ENCODE assay signal across 11 cellular contexts in the genomic region with DNA sequence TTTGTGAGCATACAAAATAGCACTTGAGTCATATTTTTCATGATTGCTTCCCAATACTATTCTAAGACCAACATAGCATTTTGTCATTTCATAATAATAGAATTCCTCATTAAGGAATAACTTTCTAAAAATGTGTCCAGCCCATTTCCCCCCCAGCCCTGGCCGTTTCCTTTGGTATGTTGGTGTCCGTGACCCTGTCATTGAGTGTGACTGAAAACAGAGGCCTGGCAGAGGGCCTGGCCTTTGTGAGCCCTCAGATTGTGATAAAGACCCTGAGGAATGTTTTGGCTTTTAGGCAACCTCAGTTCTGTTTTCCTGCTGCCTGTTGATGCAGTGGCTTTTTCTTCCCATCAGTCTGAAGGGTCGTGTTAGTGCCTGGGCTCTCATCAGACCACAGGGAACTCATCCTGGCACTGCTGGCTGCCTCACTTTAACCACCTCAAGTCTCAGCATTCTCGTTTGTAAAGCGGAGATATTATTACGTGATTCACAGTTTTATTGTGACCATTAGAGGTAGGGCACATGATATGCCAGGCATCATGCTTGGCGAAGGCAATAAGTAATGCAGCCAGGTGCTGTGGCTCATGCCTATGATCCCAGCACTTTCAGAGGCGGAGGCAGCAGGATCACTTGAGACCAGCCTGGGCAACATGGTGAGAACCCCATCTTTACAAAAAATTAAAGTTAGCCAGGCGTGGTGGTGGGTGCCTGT. TPM values are rescaled to one million over a fixed set of nuclear protein-coding genes. Genes with fewer than 3 reads are reported as not detected.
DNase-seq lines count a peak whose midpoint lies in the region; ATAC-seq, FAIRE-seq and TF ChIP-seq lines count a peak whose summit lies in the region.
"Had no signal": no experiment of that assay in that cellular context is flagged by ENCODE, and none has a peak within 500 bp of the region (broad histone marks: within the 10 kb centered on the region; RNA-seq: fewer than 3 reads in every experiment).

No MANE protein-coding gene starts in this region.

- 72% methylated on average over 9 of the region's 9 CpGs for WGBS in A549 (ENCODE audit: missing lambda C conversion rate)

- H3K27ac ChIP-seq in A549 (peak overlapping the region in 1 of 2 experiments; percentile 25; a peak in 2 of 6 replicates), neural progenitor cell (no peak overlapping the region)

- DNase-seq in A549 (ENCODE audit: low read depth in 1 of 2, low spot score in 1 of 2) = no peak
- DNase-seq in RPMI7951 (ENCODE audit: low read depth) = peak; percentile 39
- DNase-seq in foreskin fibroblast = peak; percentile 62 to 78
- no peak for DNase-seq in neural progenitor cell (ENCODE audit: low spot score)
- DNase-seq in GM12891 (ENCODE audit: insufficient read length, low spot score) = no peak
- no peak for DNase-seq in DMS114 treated with DMSO at 0.1 percent for 48 hours (lab: John Stamatoyannopoulos, UW; ENCODE audit: unreplicated experiment)
- no peak for DNase-seq in NCI-H510A treated with DMSO at 0.1 percent for 48 hours (lab: John Stamatoyannopoulos, UW)
- DNase-seq: BE2C had no signal

- H3K79me2 ChIP-seq in neural progenitor cell (ENCODE audit: low read depth) = peaks cover 84% of the 10 kb centered on the region

- CTCF ChIA-PET in A549 (lab: Yijun Ruan, JAX) = interaction anchor here (0.9 to 18.2 kb wide), 11 partner anchors 6 to 375 kb away, joined by 3 to 259 read pairs (median 8); a partner anchor contains a TSS

- H3K4me3 ChIP-seq in A549 = no peak overlapping the region
- no peak overlapping the region for H3K4me3 ChIP-seq in foreskin fibroblast (ENCODE audit: low read depth in 1 of 2, low read length in 2 of 2)
- H3K4me3 ChIP-seq in neural progenitor cell = no peak overlapping the region

- FAIRE-seq in A549 (lab: Jason Lieb, UNC) (peak; percentile 89), GM12891 (lab: Jason Lieb, UNC) (no peak)
- FAIRE-seq: bronchial epithelial cell, GM18507 had no signal

- no peak for TF ChIP-seq EP300 in A549 (IDR thresholded peaks at IDR 0.05)

- H3K27ac Mint-ChIP-seq in neural progenitor cell = peak overlapping the region; percentile 83

- H3K9ac ChIP-seq in neural progenitor cell = no peak overlapping the region

- ATAC-seq in A549 (no peak; a peak in 1 of 6 replicates), HG03025 (IDR thresholded peaks at IDR 0.05; ENCODE audit: low FRiP score, unreplicated experiment) (no peak)

- H3K27me3 Mint-ChIP-seq in neural progenitor cell (ENCODE audit: insufficient read depth, low read depth) = peaks cover 2% of the 10 kb centered on the region

- H2AFZ ChIP-seq in neural progenitor cell (replicated peaks) = no peak overlapping the region

- H3F3A ChIP-seq in neural progenitor cell (ENCODE audit: low read depth) = peaks cover 7% of the 10 kb centered on the region

- no peaks in the 10 kb centered on the region for H3K27me3 ChIP-seq in neural progenitor cell
- H3K27me3 ChIP-seq: BE2C had no signal

- TF ChIP-seq POLR2A in A549 (IDR thresholded peaks at IDR 0.05; ENCODE audit: low read length) (no peak), GM12891 (IDR thresholded peaks at IDR 0.05; ENCODE audit: low read depth, low read length) (no peak)

- H3K4me1 Mint-ChIP-seq in neural progenitor cell = peaks cover 8% of the 10 kb centered on the region

- H3K4me1 ChIP-seq in A549 = peaks cover 34% of the 10 kb centered on the region
- H3K4me1 ChIP-seq in neural progenitor cell = peaks cover 5% of the 10 kb centered on the region
- H3K4me1 ChIP-seq: BE2C had no signal

- TF ChIP-seq CTCF in A549 (IDR thresholded peaks at IDR 0.05) (no peak), foreskin fibroblast (IDR thresholded peaks at IDR 0.05; ENCODE audit: low read depth, low read length) (no peak), neural progenitor cell (IDR thresholded peaks at IDR 0.05) (no peak)

- no peak for TF ChIP-seq RAD21 in A549 (conservative IDR thresholded peaks at IDR 0.05 in 1 of 2, IDR thresholded peaks at IDR 0.05 in 1 of 2)

- no peak overlapping the region for H3K4me3 Mint-ChIP-seq in neural progenitor cell

- POLR2A ChIA-PET in A549 (lab: Yijun Ruan, JAX) = interaction anchor here (0.9 to 1.1 kb wide), 2 partner anchors 14 to 32 kb away, joined by 3 to 4 read pairs; a partner anchor contains a TSS

- no peaks in the 10 kb centered on the region for H3K36me3 Mint-ChIP-seq in neural progenitor cell

- H3K4me2 ChIP-seq in A549 (no peak overlapping the region), neural progenitor cell (no peak overlapping the region)

- H3K9me3 Mint-ChIP-seq in neural progenitor cell = no peaks in the 10 kb centered on the region

- peaks cover 28% of the 10 kb centered on the region for H4K20me1 ChIP-seq in neural progenitor cell (ENCODE audit: low read depth)

- no peaks in the 10 kb centered on the region for H3K9me3 ChIP-seq in A549
- H3K9me3 ChIP-seq in neural progenitor cell (ENCODE audit: low read depth) = no peaks in the 10 kb centered on the region
- H3K9me3 ChIP-seq: BE2C had no signal

- no peaks in the 10 kb centered on the region for H3K36me3 ChIP-seq in neural progenitor cell
- H3K36me3 ChIP-seq: BE2C had no signal

TF ChIP-seq in A549, 52 proteins besides CTCF, POLR2A, EP300 and RAD21 (continues in another document):
- TF ChIP-seq KDM1A (IDR thresholded peaks at IDR 0.05; ENCODE audit: low read depth) (no peak), SMC3 (IDR thresholded peaks at IDR 0.05) (no peak), GATA3 (IDR thresholded peaks at IDR 0.05; ENCODE audit: borderline replicate concordance) (no peak), MAZ (IDR thresholded peaks at IDR 0.05; ENCODE audit: borderline replicate concordance, low read depth, low read length) (no peak)

TF ChIP-seq in GM12891, 5 proteins besides CTCF, POLR2A, EP300 and RAD21:
- TF ChIP-seq POU2F2 (IDR thresholded peaks at IDR 0.05; ENCODE audit: low read depth, low read length) (no peak), PAX5 (IDR thresholded peaks at IDR 0.05; ENCODE audit: insufficient read depth, low read length, severe bottlenecking) (no peak), POLR2AphosphoS5 (IDR thresholded peaks at IDR 0.05; ENCODE audit: low read depth, low read length) (no peak), TAF1 (IDR thresholded peaks at IDR 0.05; ENCODE audit: low read depth, low read length) (no peak), SPI1 (IDR thresholded peaks at IDR 0.05; ENCODE audit: low read depth, low read length) (no peak)

RNA-seq across cellular contexts. Expression of a gene that starts 13.8 kb away (rescaled TPM):
- 343 and 425 TPM in 2 replicates for polyA plus RNA-seq in A549 (2011; rRNA removed)
- 347 and 383 TPM in 2 replicates for polyA plus RNA-seq in A549 (2012; cell fraction: cytosol; rRNA removed)
- polyA plus RNA-seq in A549 (2012; cell fraction: nucleus; rRNA removed) = 348 and 443 TPM in 2 replicates
- polyA plus RNA-seq in A549 (2017; fragmentation: RNase III; extraction: RNeasy Plus Mini Kit Qiagen cat#74134 plus additional on column Dnase treatment) = 244 to 296 TPM (median 291 TPM) in 3 replicates
- polyA minus RNA-seq in A549 (2011; rRNA and poly(A)+ RNA removed) = 154 and 156 TPM in 2 replicates
- 0.48 TPM in 1 of 2 replicates, not detected in the other for total RNA-seq in RPMI7951 (2014; rRNA removed; shearing (Covaris generic))
- 71.0 and 177 TPM in 2 replicates for total RNA-seq in neural progenitor cell (ENCODE audit: low replicate concordance)
- 47.7 TPM for polyA plus RNA-seq in GM12891 (2012; ENCODE audit: low read depth, missing spikeins)

RNA-seq across cellular contexts. Expression of a gene that starts 22.0 kb away (rescaled TPM):
- 14.6 and 30.5 TPM in 2 replicates for polyA plus RNA-seq in A549 (2011; rRNA removed)
- polyA plus RNA-seq in A549 (2012; cell fraction: cytosol; rRNA removed) = 281 and 324 TPM in 2 replicates
- 99.6 and 180 TPM in 2 replicates for polyA plus RNA-seq in A549 (2012; cell fraction: nucleus; rRNA removed)
- polyA plus RNA-seq in A549 (2017; fragmentation: RNase III; extraction: RNeasy Plus Mini Kit Qiagen cat#74134 plus additional on column Dnase treatment) = 88.6 to 99.6 TPM (median 99.5 TPM) in 3 replicates
- polyA minus RNA-seq in A549 (2011; rRNA and poly(A)+ RNA removed) = 2.9 and 3.1 TPM in 2 replicates
- not detected in 2 replicates for total RNA-seq in RPMI7951 (2014; rRNA removed; shearing (Covaris generic))
- total RNA-seq in neural progenitor cell (ENCODE audit: low replicate concordance) = 2.0 and 4.2 TPM in 2 replicates
- polyA plus RNA-seq in GM12891 (2012; ENCODE audit: low read depth, missing spikeins) = 0.86 TPM

RNA-seq across cellular contexts. Expression of a gene that starts 25.9 kb away (rescaled TPM):
- polyA plus RNA-seq in A549 (2011; rRNA removed) = 197 and 302 TPM in 2 replicates
- polyA plus RNA-seq in A549 (2012; cell fraction: cytosol; rRNA removed) = 1,004 and 1,085 TPM in 2 replicates
- polyA plus RNA-seq in A549 (2012; cell fraction: nucleus; rRNA removed) = 520 and 541 TPM in 2 replicates
- 487 to 531 TPM (median 489 TPM) in 3 replicates for polyA plus RNA-seq in A549 (2017; fragmentation: RNase III; extraction: RNeasy Plus Mini Kit Qiagen cat#74134 plus additional on column Dnase treatment)
- polyA minus RNA-seq in A549 (2011; rRNA and poly(A)+ RNA removed) = 17.0 and 21.4 TPM in 2 replicates
- total RNA-seq in RPMI7951 (2014; rRNA removed; shearing (Covaris generic)) = not detected in 2 replicates
- total RNA-seq in neural progenitor cell (ENCODE audit: low replicate concordance) = not detected in 2 replicates
- not detected for polyA plus RNA-seq in GM12891 (2012; ENCODE audit: low read depth, missing spikeins)

RNA-seq across cellular contexts. Expression of a gene that starts 37.6 kb away (rescaled TPM):
- polyA plus RNA-seq in A549 (2011; rRNA removed) (75.5 and 88.1 TPM in 2 replicates), A549 (2017; fragmentation: RNase III; extraction: RNeasy Plus Mini Kit Qiagen cat#74134 plus additional on column Dnase treatment) (87.5 to 104 TPM (median 100 TPM) in 3 replicates)
- 225 and 320 TPM in 2 replicates for polyA plus RNA-seq in A549 (2012; cell fraction: cytosol; rRNA removed)
- 303 and 382 TPM in 2 replicates for polyA plus RNA-seq in A549 (2012; cell fraction: nucleus; rRNA removed)
- 75.2 and 83.9 TPM in 2 replicates for polyA minus RNA-seq in A549 (2011; rRNA and poly(A)+ RNA removed)
- 80.1 and 106 TPM in 2 replicates for total RNA-seq in RPMI7951 (2014; rRNA removed; shearing (Covaris generic))
- 38.1 and 92.9 TPM in 2 replicates for total RNA-seq in neural progenitor cell (ENCODE audit: low replicate concordance)
- polyA plus RNA-seq in GM12891 (2012; ENCODE audit: low read depth, missing spikeins) = 45.1 TPM

RNA-seq across cellular contexts. Expression of a gene that starts 41.5 kb away (rescaled TPM):
- polyA plus RNA-seq in A549 (2011; rRNA removed) (2.8 and 3.8 TPM in 2 replicates), A549 (2017; fragmentation: RNase III; extraction: RNeasy Plus Mini Kit Qiagen cat#74134 plus additional on column Dnase treatment) (2.4 to 2.8 TPM (median 2.4 TPM) in 3 replicates)
- 1.4 and 2.6 TPM in 2 replicates for polyA plus RNA-seq in A549 (2012; cell fraction: cytosol; rRNA removed)
- polyA plus RNA-seq in A549 (2012; cell fraction: nucleus; rRNA removed) = 2.2 and 3.9 TPM in 2 replicates
- 1.4 and 2.1 TPM in 2 replicates for polyA minus RNA-seq in A549 (2011; rRNA and poly(A)+ RNA removed)
- 0.12 and 0.29 TPM in 2 replicates for total RNA-seq in RPMI7951 (2014; rRNA removed; shearing (Covaris generic))
- 0.92 and 2.5 TPM in 2 replicates for total RNA-seq in neural progenitor cell (ENCODE audit: low replicate concordance)
- 0.21 TPM for polyA plus RNA-seq in GM12891 (2012; ENCODE audit: low read depth, missing spikeins)

Comparison
In these comparisons a context has a peak if more than half of its experiments do, and no peak if none do; other contexts are left out.
1. DNase-seq: peak in RPMI7951 (single experiment) and foreskin fibroblast (2 of 2); none in A549 (0 of 2), neural progenitor cell (single experiment), GM12891 (single experiment), DMS114 treated with DMSO at 0.1 percent for 48 hours (single experiment) and NCI-H510A treated with DMSO at 0.1 percent for 48 hours (single experiment).
2. RNA of a gene that starts 13.8 kb away (total RNA-seq): 71.0 to 177 TPM in neural progenitor cell; 0.48 TPM in RPMI7951; every median in the first group is over 10 times any median in the second.